Comparison of ENCODE assay signal across 21 cellular contexts in genomic region chr13:59133903-59134302, GRCh38.
"Had no signal": no experiment of that assay in that cellular context is flagged by ENCODE, and none has a peak within 500 bp of the region (broad histone marks: within the 10 kb centered on the region; RNA-seq: fewer than 3 reads in every experiment).

No MANE protein-coding gene starts in this region.

- DNase-seq: effector memory CD8-positive, alpha-beta T cell; esophagus squamous epithelium; foreskin fibroblast; glutamatergic neuron; left colon; mammary epithelial cell; natural killer cell; psoas muscle; retina; right lobe of liver; spleen; stimulated activated CD4-positive, alpha-beta T cell treated with anti-CD3 and anti-CD28 coated beads, Interleukin-15, amount 100 ng/mL, for 24 hours; stimulated activated CD4-positive, alpha-beta T cell treated with anti-CD3 and anti-CD28 coated beads, Interleukin-1b, Interleukin-23, amount 100 ng/mL, for 48 hours; stimulated activated CD4-positive, alpha-beta T cell treated with anti-CD3 and anti-CD28 coated beads, Interleukin-4, amount 100 ng/mL, for 24 hours; stimulated activated naive B cell treated with anti-CD40 and anti-IgM and Interleukin-4, amounts not matched to agents 10 μg/mL and 1 μg/mL and 100 μg/mL, for 72 hours; stimulated activated naive CD8-positive, alpha-beta T cell treated with anti-CD3 and anti-CD28 coated beads, Interleukin-15, amount 100 ng/mL, for 72 hours; transverse colon had no signal

- H3K4me1 Mint-ChIP-seq: mesothelial cell of epicardium; natural killer cell; stimulated activated naive B cell treated with anti-CD40 and anti-IgM and Interleukin-4, amounts not matched to agents 10 μg/mL and 1 μg/mL and 100 μg/mL, for 72 hours; stimulated activated naive CD8-positive, alpha-beta T cell treated with anti-CD3 and anti-CD28 coated beads, Interleukin-15, amount 100 ng/mL, for 72 hours had no signal

- H3K4me1 ChIP-seq: esophagus squamous epithelium, gastroesophageal sphincter, psoas muscle, right lobe of liver, spleen, transverse colon had no signal

- H3K36me3 ChIP-seq: esophagus squamous epithelium, gastroesophageal sphincter, neutrophil, right lobe of liver, spleen, thoracic aorta, transverse colon had no signal

- H3K27me3 ChIP-seq: esophagus squamous epithelium, gastroesophageal sphincter, neutrophil, right lobe of liver, spleen, transverse colon had no signal

- H3K27ac ChIP-seq: esophagus squamous epithelium, gastroesophageal sphincter, neutrophil, psoas muscle, right lobe of liver, spleen, thoracic aorta, transverse colon had no signal

- H3K4me3 ChIP-seq: esophagus squamous epithelium, gastroesophageal sphincter, psoas muscle, right lobe of liver, spleen, thoracic aorta, transverse colon had no signal

- H3K27me3 Mint-ChIP-seq: effector memory CD8-positive, alpha-beta T cell; stimulated activated naive B cell treated with anti-CD40 and anti-IgM and Interleukin-4, amounts not matched to agents 10 μg/mL and 1 μg/mL and 100 μg/mL, for 72 hours; stimulated activated naive CD8-positive, alpha-beta T cell treated with anti-CD3 and anti-CD28 coated beads, Interleukin-15, amount 100 ng/mL, for 72 hours had no signal

- H3K27ac Mint-ChIP-seq: effector memory CD8-positive, alpha-beta T cell; mesothelial cell of epicardium; natural killer cell; stimulated activated naive B cell treated with anti-CD40 and anti-IgM and Interleukin-4, amounts not matched to agents 10 μg/mL and 1 μg/mL and 100 μg/mL, for 72 hours had no signal

- H3K36me3 Mint-ChIP-seq: mesothelial cell of epicardium; natural killer cell; stimulated activated naive B cell treated with anti-CD40 and anti-IgM and Interleukin-4, amounts not matched to agents 10 μg/mL and 1 μg/mL and 100 μg/mL, for 72 hours had no signal

- H3K4me3 Mint-ChIP-seq: effector memory CD8-positive, alpha-beta T cell; mesothelial cell of epicardium; natural killer cell; stimulated activated naive B cell treated with anti-CD40 and anti-IgM and Interleukin-4, amounts not matched to agents 10 μg/mL and 1 μg/mL and 100 μg/mL, for 72 hours; stimulated activated naive CD8-positive, alpha-beta T cell treated with anti-CD3 and anti-CD28 coated beads, Interleukin-15, amount 100 ng/mL, for 72 hours had no signal

- ATAC-seq: effector memory CD8-positive, alpha-beta T cell; gastroesophageal sphincter; left colon; natural killer cell; psoas muscle; right lobe of liver; stimulated activated naive B cell treated with anti-CD40 and anti-IgM and Interleukin-4, amounts not matched to agents 10 μg/mL and 1 μg/mL and 100 μg/mL, for 72 hours; stimulated activated naive CD8-positive, alpha-beta T cell treated with anti-CD3 and anti-CD28 coated beads, Interleukin-15, amount 100 ng/mL, for 72 hours had no signal
